In genomic region chr12:118334241-118334640, GRCh38 we compare ENCODE assay signal across 19 cellular contexts. TPM values are rescaled to one million over a fixed set of nuclear protein-coding genes. Genes with fewer than 3 reads are reported as not detected.
DNase-seq lines count a peak whose midpoint lies in the region; ATAC-seq and TF ChIP-seq lines count a peak whose summit lies in the region.
"Had no signal": no experiment of that assay in that cellular context is flagged by ENCODE, and none has a peak within 500 bp of the region (broad histone marks: within the 10 kb centered on the region; RNA-seq: fewer than 3 reads in every experiment).

No MANE protein-coding gene starts in this region.

- peaks cover 0 to 2% of the 10 kb centered on the region in 2 donors for H3K9me3 Mint-ChIP-seq in stimulated activated naive B cell treated with anti-CD40 and anti-IgM and Interleukin-4, amounts not matched to agents 10 μg/mL and 1 μg/mL and 100 μg/mL, for 72 hours
- H3K9me3 Mint-ChIP-seq: CD4-positive, CD25-positive, alpha-beta regulatory T cell; CD8-positive, alpha-beta memory T cell; GM23338; HFFc6 had no signal

- no peak overlapping the region for H2AFZ ChIP-seq in PC-3 (ENCODE audit: low read length)
- H2AFZ ChIP-seq: GM23338 had no signal

- CTCF ChIA-PET in PC-3 (lab: Charles Lee) = no interaction called here

- no peaks in the 10 kb centered on the region for H3K27me3 Mint-ChIP-seq in stimulated activated naive B cell treated with anti-CD40 and anti-IgM and Interleukin-4, amounts not matched to agents 10 μg/mL and 1 μg/mL and 100 μg/mL, for 72 hours
- H3K27me3 Mint-ChIP-seq: B cell; CD4-positive, CD25-positive, alpha-beta regulatory T cell; CD8-positive, alpha-beta memory T cell had no signal

- H3K4me3 Mint-ChIP-seq in stimulated activated naive B cell treated with anti-CD40 and anti-IgM and Interleukin-4, amounts not matched to agents 10 μg/mL and 1 μg/mL and 100 μg/mL, for 72 hours = no peak overlapping the region
- H3K4me3 Mint-ChIP-seq: B cell; CD4-positive, CD25-positive, alpha-beta regulatory T cell; CD8-positive, alpha-beta memory T cell; GM23338; HFFc6 had no signal

- ATAC-seq in PC-3 = peak; percentile 51
- no peak for ATAC-seq in GM21515 (IDR thresholded peaks at IDR 0.05; ENCODE audit: unreplicated experiment)
- no peak for ATAC-seq in stimulated activated naive B cell treated with anti-CD40 and anti-IgM and Interleukin-4, amounts not matched to agents 10 μg/mL and 1 μg/mL and 100 μg/mL, for 72 hours (replicated peaks)
- ATAC-seq: GM23338, HCT116, K562 had no signal

- H3K36me3 ChIP-seq in PC-3 (ENCODE audit: low read depth, low read length) = no peaks in the 10 kb centered on the region

- no peak overlapping the region for H3K27ac Mint-ChIP-seq in stimulated activated naive B cell treated with anti-CD40 and anti-IgM and Interleukin-4, amounts not matched to agents 10 μg/mL and 1 μg/mL and 100 μg/mL, for 72 hours
- H3K27ac Mint-ChIP-seq: B cell, GM23338 had no signal

- TF ChIP-seq CTCF in PC-3 (conservative IDR thresholded peaks at IDR 0.05; ENCODE audit: low read depth, low read length) = no peak

- peaks cover 8% of the 10 kb centered on the region for H3K79me2 ChIP-seq in PC-3 (ENCODE audit: low read length)

- peaks cover 20 to 43% of the 10 kb centered on the region in 2 donors for H3K4me1 Mint-ChIP-seq in stimulated activated naive B cell treated with anti-CD40 and anti-IgM and Interleukin-4, amounts not matched to agents 10 μg/mL and 1 μg/mL and 100 μg/mL, for 72 hours

- no peaks in the 10 kb centered on the region for H3K27me3 ChIP-seq in PC-3 (ENCODE audit: low read length)
- H3K27me3 ChIP-seq: BLaER1 treated with 17β-estradiol and CSF1 and Interleukin-3, amounts not matched to agents 10 nM and 100 nM had no signal

- peaks cover 6% of the 10 kb centered on the region for H3F3A ChIP-seq in PC-3 (ENCODE audit: low read length, unreplicated experiment)

- no peak overlapping the region for H3K9ac ChIP-seq in PC-3 (ENCODE audit: low read length)
- H3K9ac ChIP-seq: BLaER1 treated with 17β-estradiol and CSF1 and Interleukin-3, amounts not matched to agents 10 nM and 100 nM had no signal

- H3K36me3 Mint-ChIP-seq in stimulated activated naive B cell treated with anti-CD40 and anti-IgM and Interleukin-4, amounts not matched to agents 10 μg/mL and 1 μg/mL and 100 μg/mL, for 72 hours = peaks cover 26 to 36% of the 10 kb centered on the region in 2 donors

- no peaks in the 10 kb centered on the region for H4K20me1 ChIP-seq in PC-3 (ENCODE audit: low read length)

- intact Hi-C loops in PC-3 (cut with micrococcal nuclease) = no loop called here

- peak overlapping the region; percentile 7; the same call in 1 of the 2 replicates for H3K4me2 ChIP-seq in PC-3 (ENCODE audit: low read length)
- H3K4me2 ChIP-seq: GM23338 had no signal

- POLR2A ChIA-PET in PC-3 (lab: Charles Lee; ENCODE audit: unreplicated experiment) = no interaction called here

- H3K4me3 ChIP-seq in PC-3 (ENCODE audit: low read length) = no peak overlapping the region
- H3K4me3 ChIP-seq: BLaER1 treated with 17β-estradiol and CSF1 and Interleukin-3, amounts not matched to agents 10 nM and 100 nM; GM23338; K562 had no signal

- peak; percentile 52 for DNase-seq in HCEC 1CT
- peak; percentile 57 for DNase-seq in PC-3
- peak; percentile 59 for DNase-seq in iris pigment epithelial cell (ENCODE audit: low read depth)
- no peak for DNase-seq in HuH-7.5 (ENCODE audit: low spot score)
- DNase-seq in stimulated activated naive B cell treated with anti-CD40 and anti-IgM and Interleukin-4, amounts not matched to agents 10 μg/mL and 1 μg/mL and 100 μg/mL, for 72 hours = no peak
- DNase-seq: CD4-positive, CD25-positive, alpha-beta regulatory T cell; CD8-positive, alpha-beta memory T cell; COR-L47; DMS 273 treated with DMSO at 0.1 percent for 48 hours; DMS53; DND-41; EL; HFFc6 had no signal

- no peaks in the 10 kb centered on the region for H3K9me3 ChIP-seq in PC-3 (ENCODE audit: low read length)

- no TSS peak for BruUV-seq in PC-3 (replicated peaks; lab: Mats Ljungman, UMichigan)

- peaks cover 34% of the 10 kb centered on the region for H3K4me1 ChIP-seq in PC-3 (ENCODE audit: insufficient read depth, low read length)

- H3K9me2 ChIP-seq in PC-3 (replicated peaks; ENCODE audit: low read length) = no peaks in the 10 kb centered on the region

- no peak overlapping the region for H3K27ac ChIP-seq in PC-3 (ENCODE audit: low read length)
- H3K27ac ChIP-seq: BLaER1 treated with 17β-estradiol and CSF1 and Interleukin-3, amounts not matched to agents 10 nM and 100 nM had no signal

RNA-seq across cellular contexts. Expression of gene TAOK3, which starts 38.5 kb away (rescaled TPM):
- 15.9 and 27.9 TPM in 2 replicates for total RNA-seq in PC-3 (2014; rRNA removed)

RNA-seq across cellular contexts. Expression of gene SUDS3, which starts 42.1 kb away (rescaled TPM):
- total RNA-seq in PC-3 (2014; rRNA removed) = 57.4 and 62.8 TPM in 2 replicates

Comparison
In these comparisons a context has a peak if more than half of its experiments do, and no peak if none do; other contexts are left out.
1. DNase-seq: peak in HCEC 1CT (single experiment), PC-3 (single experiment) and iris pigment epithelial cell (single experiment); none in HuH-7.5 (single experiment) and stimulated activated naive B cell treated with anti-CD40 and anti-IgM and Interleukin-4, amounts not matched to agents 10 μg/mL and 1 μg/mL and 100 μg/mL, for 72 hours (single experiment).